Comparison of ENCODE assay signal across 19 cellular contexts in genomic region chr5:82859439-82860140, GRCh38.
DNase-seq lines count a peak whose midpoint lies in the region; ATAC-seq and TF ChIP-seq lines count a peak whose summit lies in the region.
"Had no signal": no experiment of that assay in that cellular context is flagged by ENCODE, and none has a peak within 500 bp of the region (broad histone marks: within the 10 kb centered on the region; RNA-seq: fewer than 3 reads in every experiment).

No MANE protein-coding gene starts in this region.

- DNase-seq in GM23338 (ENCODE audit: low spot score): peak; percentile 37
- DNase-seq in caudate nucleus (lab: John Stamatoyannopoulos, UW): peak in 31 of 61 donors; percentile 2 to 86 (median 32)
- peak; percentile 37 for DNase-seq in iPS-NIHi7 (ENCODE audit: extremely low spot score)
- DNase-seq in neural progenitor cell (ENCODE audit: low spot score): peak; percentile 18
- DNase-seq in activated naive CD4-positive, alpha-beta T cell treated with anti-CD3 and anti-CD28 coated beads, Interleukin-2, amount 50 U/mL, for 72 hours (ENCODE audit: low spot score in 2 of 2): no peak
- no peak for DNase-seq in 8988T
- DNase-seq: ACHN, AML-193, COR-L47, DMS153, H9, MG63, NCI-H1092 treated with DMSO at 0.1 percent for 48 hours, NCI-H2081 treated with DMSO at 0.1 percent for 48 hours, NCI-H2227 treated with DMSO at 0.1 percent for 48 hours, NCI-H524, PC-9 had no signal

- H3K79me2 ChIP-seq in GM23338 (replicated peaks; ENCODE audit: insufficient read depth): no peaks in the 10 kb centered on the region
- H3K79me2 ChIP-seq in neural progenitor cell (ENCODE audit: low read depth): no peaks in the 10 kb centered on the region

- H3K4me2 ChIP-seq in GM23338 (no peak overlapping the region), neural progenitor cell (peak overlapping the region; percentile 33)
- H3K4me2 ChIP-seq: PC-9 had no signal

- peaks cover 1% of the 10 kb centered on the region for H3K27me3 Mint-ChIP-seq in GM23338 (ENCODE audit: insufficient read depth, low read depth, poor library complexity)
- no peaks in the 10 kb centered on the region for H3K27me3 Mint-ChIP-seq in neural progenitor cell (ENCODE audit: insufficient read depth, low read depth)

- no peak overlapping the region for H2AFZ ChIP-seq in GM23338
- H2AFZ ChIP-seq in neural progenitor cell (replicated peaks): no peak overlapping the region
- H2AFZ ChIP-seq: PC-9 had no signal

- H3K4me1 Mint-ChIP-seq in GM23338 (peaks cover 24% of the 10 kb centered on the region; the same call in 2 of the 3 replicates), neural progenitor cell (peaks cover 67% of the 10 kb centered on the region)

- no peaks in the 10 kb centered on the region for H3K27me3 ChIP-seq in GM23338 (ENCODE audit: insufficient read depth)
- no peaks in the 10 kb centered on the region for H3K27me3 ChIP-seq in neural progenitor cell
- H3K27me3 ChIP-seq: MG63 had no signal

- H3K36me3 ChIP-seq in GM23338 (ENCODE audit: insufficient read depth) (no peaks in the 10 kb centered on the region), neural progenitor cell (no peaks in the 10 kb centered on the region)
- H3K36me3 ChIP-seq: MG63 had no signal

- no peaks in the 10 kb centered on the region for H4K20me1 ChIP-seq in GM23338 (replicated peaks; ENCODE audit: insufficient read depth)
- H4K20me1 ChIP-seq in neural progenitor cell (ENCODE audit: low read depth): no peaks in the 10 kb centered on the region

- ATAC-seq in GM23338 (peak; percentile 89), HG03196 (IDR thresholded peaks at IDR 0.05; ENCODE audit: unreplicated experiment) (no peak), GM18861 (IDR thresholded peaks at IDR 0.05; ENCODE audit: unreplicated experiment) (no peak)
- ATAC-seq in activated naive CD4-positive, alpha-beta T cell treated with anti-CD3 and anti-CD28 coated beads, Interleukin-2, amount 50 U/mL, for 72 hours: no peak

- H3K27ac Mint-ChIP-seq in GM23338 (no peak overlapping the region), neural progenitor cell (peak overlapping the region; percentile 62)
- H3K27ac Mint-ChIP-seq in activated naive CD4-positive, alpha-beta T cell treated with anti-CD3 and anti-CD28 coated beads, Interleukin-2, amount 50 U/mL, for 72 hours: no peak overlapping the region
- H3K27ac Mint-ChIP-seq: H9 had no signal

- H3K9ac ChIP-seq in neural progenitor cell: no peak overlapping the region

- H3K9me3 ChIP-seq in neural progenitor cell (ENCODE audit: low read depth): no peaks in the 10 kb centered on the region
- H3K9me3 ChIP-seq: MG63 had no signal

- H3K4me1 ChIP-seq in GM23338 (ENCODE audit: insufficient read depth) (peaks cover 24% of the 10 kb centered on the region), neural progenitor cell (peaks cover 64% of the 10 kb centered on the region)

- no peaks in the 10 kb centered on the region for H3K36me3 Mint-ChIP-seq in GM23338 (ENCODE audit: low read depth)
- no peaks in the 10 kb centered on the region for H3K36me3 Mint-ChIP-seq in neural progenitor cell
- no peaks in the 10 kb centered on the region for H3K36me3 Mint-ChIP-seq in activated naive CD4-positive, alpha-beta T cell treated with anti-CD3 and anti-CD28 coated beads, Interleukin-2, amount 50 U/mL, for 72 hours

- H3K27ac ChIP-seq in GM23338 (ENCODE audit: low read depth) (no peak overlapping the region), caudate nucleus (ENCODE audit: low read depth, low read length) (peak overlapping the region; percentile 66), neural progenitor cell (no peak overlapping the region)
- H3K27ac ChIP-seq: PC-9 had no signal

- no peak overlapping the region for H3K4me3 Mint-ChIP-seq in GM23338
- H3K4me3 Mint-ChIP-seq in neural progenitor cell: peak overlapping the region; percentile 69
- H3K4me3 Mint-ChIP-seq: H9 had no signal

- H3K9me2 ChIP-seq in GM23338 (ENCODE audit: insufficient read depth): no peaks in the 10 kb centered on the region

- H3F3A ChIP-seq in GM23338 (replicated peaks; ENCODE audit: low read depth) (no peaks in the 10 kb centered on the region), neural progenitor cell (ENCODE audit: low read depth) (peaks cover 36% of the 10 kb centered on the region)

- no peaks in the 10 kb centered on the region for H3K9me3 Mint-ChIP-seq in GM23338
- no peaks in the 10 kb centered on the region for H3K9me3 Mint-ChIP-seq in neural progenitor cell
- no peaks in the 10 kb centered on the region for H3K9me3 Mint-ChIP-seq in activated naive CD4-positive, alpha-beta T cell treated with anti-CD3 and anti-CD28 coated beads, Interleukin-2, amount 50 U/mL, for 72 hours
- H3K9me3 Mint-ChIP-seq: H9 had no signal

- TF ChIP-seq CTCF in GM23338 (conservative IDR thresholded peaks at IDR 0.05; ENCODE audit: low read depth in 2 of 2) (no peak), neural progenitor cell (IDR thresholded peaks at IDR 0.05) (no peak)

- H3K4me3 ChIP-seq in GM23338 (no peak overlapping the region), neural progenitor cell (no peak overlapping the region)
- H3K4me3 ChIP-seq: MG63, PC-9 had no signal

TF ChIP-seq in GM23338, 12 proteins besides CTCF, POLR2A, EP300 and RAD21:
- TF ChIP-seq JUNB (IDR thresholded peaks at IDR 0.05; ENCODE audit: unreplicated experiment) (no peak), CREB1 (CRISPR knock-in tag; IDR thresholded peaks at IDR 0.05; ENCODE audit: low read depth) (no peak)

Comparison
In these comparisons a context has a peak if more than half of its experiments do, and no peak if none do; other contexts are left out.
1. DNase-seq: peak in GM23338 (single experiment), caudate nucleus (31 of 61), iPS-NIHi7 (single experiment) and neural progenitor cell (single experiment); none in activated naive CD4-positive, alpha-beta T cell treated with anti-CD3 and anti-CD28 coated beads, Interleukin-2, amount 50 U/mL, for 72 hours (0 of 2) and 8988T (single experiment).